1 cellular context compared by ENCODE assay signal in genomic region chr13:41668130-41668757, GRCh38.
TF ChIP-seq lines count a peak whose summit lies in the region.

No MANE protein-coding gene starts in this region.

TF ChIP-seq in HEK293, 187 proteins besides CTCF, POLR2A, EP300 and RAD21 (continued from another document):
- TF ChIP-seq ZNF2 (tag by site-specific recombination; IDR thresholded peaks at IDR 0.05): peak; percentile 57; the same call in 1 of the 2 replicates
TF ChIP-seq in HEK293: peak in this region for 14.
